1 cellular context compared by ENCODE assay signal in the genomic region with DNA sequence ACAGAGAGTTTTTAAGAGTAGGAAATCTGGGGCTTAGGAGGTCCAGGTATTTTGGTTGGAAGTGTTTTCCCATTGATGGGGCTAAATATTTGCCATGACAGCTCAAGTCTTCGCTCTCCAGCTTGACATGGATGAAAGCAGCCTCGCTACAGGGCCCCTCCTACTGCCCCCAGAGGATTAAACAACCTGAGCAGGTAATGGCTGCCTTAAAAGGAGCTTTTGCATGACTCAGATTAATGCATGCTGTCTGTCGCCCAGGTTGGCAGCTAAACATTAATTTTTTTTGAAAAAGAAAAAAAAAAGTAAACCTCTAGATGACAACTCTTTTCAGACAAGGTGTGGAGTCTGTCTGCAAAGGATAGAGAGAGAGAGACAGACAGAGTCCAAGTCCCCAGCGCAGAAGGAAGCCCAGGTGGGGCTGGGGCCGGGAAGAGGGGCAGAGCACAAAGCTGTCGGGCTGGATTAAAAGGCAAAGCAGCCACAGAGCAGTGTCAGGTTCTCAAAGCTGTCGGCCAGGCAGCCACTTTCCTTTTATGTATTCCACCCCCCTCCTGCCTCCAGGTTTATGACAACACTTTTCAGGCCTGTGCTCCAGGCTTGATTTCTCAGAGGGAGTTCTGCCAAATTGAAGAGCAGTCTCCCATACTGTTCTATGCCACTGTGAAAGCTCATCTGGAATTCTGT.
TF ChIP-seq lines count a peak whose summit lies in the region.

No MANE protein-coding gene starts in this region.

TF ChIP-seq in HCT116, 20 proteins besides CTCF, POLR2A, EP300 and RAD21 (continued from another document):
- TF ChIP-seq, protein P1, sequence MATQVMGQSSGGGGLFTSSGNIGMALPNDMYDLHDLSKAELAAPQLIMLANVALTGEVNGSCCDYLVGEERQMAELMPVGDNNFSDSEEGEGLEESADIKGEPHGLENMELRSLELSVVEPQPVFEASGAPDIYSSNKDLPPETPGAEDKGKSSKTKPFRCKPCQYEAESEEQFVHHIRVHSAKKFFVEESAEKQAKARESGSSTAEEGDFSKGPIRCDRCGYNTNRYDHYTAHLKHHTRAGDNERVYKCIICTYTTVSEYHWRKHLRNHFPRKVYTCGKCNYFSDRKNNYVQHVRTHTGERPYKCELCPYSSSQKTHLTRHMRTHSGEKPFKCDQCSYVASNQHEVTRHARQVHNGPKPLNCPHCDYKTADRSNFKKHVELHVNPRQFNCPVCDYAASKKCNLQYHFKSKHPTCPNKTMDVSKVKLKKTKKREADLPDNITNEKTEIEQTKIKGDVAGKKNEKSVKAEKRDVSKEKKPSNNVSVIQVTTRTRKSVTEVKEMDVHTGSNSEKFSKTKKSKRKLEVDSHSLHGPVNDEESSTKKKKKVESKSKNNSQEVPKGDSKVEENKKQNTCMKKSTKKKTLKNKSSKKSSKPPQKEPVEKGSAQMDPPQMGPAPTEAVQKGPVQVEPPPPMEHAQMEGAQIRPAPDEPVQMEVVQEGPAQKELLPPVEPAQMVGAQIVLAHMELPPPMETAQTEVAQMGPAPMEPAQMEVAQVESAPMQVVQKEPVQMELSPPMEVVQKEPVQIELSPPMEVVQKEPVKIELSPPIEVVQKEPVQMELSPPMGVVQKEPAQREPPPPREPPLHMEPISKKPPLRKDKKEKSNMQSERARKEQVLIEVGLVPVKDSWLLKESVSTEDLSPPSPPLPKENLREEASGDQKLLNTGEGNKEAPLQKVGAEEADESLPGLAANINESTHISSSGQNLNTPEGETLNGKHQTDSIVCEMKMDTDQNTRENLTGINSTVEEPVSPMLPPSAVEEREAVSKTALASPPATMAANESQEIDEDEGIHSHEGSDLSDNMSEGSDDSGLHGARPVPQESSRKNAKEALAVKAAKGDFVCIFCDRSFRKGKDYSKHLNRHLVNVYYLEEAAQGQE (IDR thresholded peaks at IDR 0.05; ENCODE audit: low read depth), result no peak
- TF ChIP-seq SRF (IDR thresholded peaks at IDR 0.05; ENCODE audit: low read depth) (peak; percentile 93), ZBTB33 (IDR thresholded peaks at IDR 0.05; ENCODE audit: extremely low read depth, insufficient replicate concordance, low read length) (no peak), SIN3A (IDR thresholded peaks at IDR 0.05; ENCODE audit: low read depth) (peak; percentile 70)
